Comparison of ENCODE assay signal across 11 cellular contexts in genomic region chr22:24474221-24474620, GRCh38. TPM values are rescaled to one million over a fixed set of nuclear protein-coding genes. Genes with fewer than 3 reads are reported as not detected.
DNase-seq lines count a peak whose midpoint lies in the region; ATAC-seq and TF ChIP-seq lines count a peak whose summit lies in the region.
"Had no signal": no experiment of that assay in that cellular context is flagged by ENCODE, and none has a peak within 500 bp of the region (broad histone marks: within the 10 kb centered on the region; RNA-seq: fewer than 3 reads in every experiment).

No MANE protein-coding gene starts in this region.

- TF ChIP-seq POLR2A in lower leg skin (IDR thresholded peaks at IDR 0.05): no peak

- H3K4me3 ChIP-seq in liver (ENCODE audit: low read depth in 1 of 3, low read length in 3 of 3): no peak overlapping the region
- H3K4me3 ChIP-seq in lower leg skin (ENCODE audit: low read depth, poor library complexity, severe bottlenecking): no peak overlapping the region
- H3K4me3 ChIP-seq: neural progenitor cell had no signal

- intact Hi-C loops in lower leg skin (cut with DNase I; ENCODE audit: low total_unique reads): no loop called here

- TF ChIP-seq CTCF in liver (IDR thresholded peaks at IDR 0.05; ENCODE audit: low read depth, low read length, missing input control) (no peak), lower leg skin (IDR thresholded peaks at IDR 0.05) (no peak)

- DNase-seq in AG08395 (ENCODE audit: low spot score) (peak; percentile 92), HT1080 (ENCODE audit: low read depth) (peak; percentile 93), cerebellar cortex (ENCODE audit: low spot score) (peak; percentile 28), DMS79 treated with DMSO at 0.1 percent for 48 hours (lab: John Stamatoyannopoulos, UW) (no peak), lower leg skin (ENCODE audit: low spot score in 2 of 2) (no peak)
- no peak for DNase-seq in stimulated activated naive CD4-positive, alpha-beta T cell (lab: John Stamatoyannopoulos, UW)
- DNase-seq: OCI-M1 had no signal

- no peak overlapping the region for H3K27ac ChIP-seq in liver (ENCODE audit: low read depth in 1 of 2, low read length in 2 of 2)
- H3K27ac ChIP-seq: KMS-11, neural progenitor cell had no signal

- peaks cover 0 to 3% (median 0%) of the 10 kb centered on the region in 4 donors for H3K36me3 ChIP-seq in liver (ENCODE audit: control insufficient read depth in 4 of 4, insufficient read depth in 3 of 4, low read depth in 1 of 4, low read length in 3 of 4)
- H3K36me3 ChIP-seq: neural progenitor cell had no signal

- no peak overlapping the region for H3K9ac ChIP-seq in liver (ENCODE audit: low read depth in 1 of 2, low read length in 2 of 2)
- H3K9ac ChIP-seq: KMS-11, neural progenitor cell had no signal

- TF ChIP-seq RAD21 in liver (IDR thresholded peaks at IDR 0.05): no peak

- H3K9me3 ChIP-seq in liver (ENCODE audit: control insufficient read depth in 4 of 4, low read length in 3 of 4): no peaks in the 10 kb centered on the region

- ATAC-seq in GM19351 (IDR thresholded peaks at IDR 0.05; ENCODE audit: unreplicated experiment): no peak

- peaks cover 0 to 10% (median 3%) of the 10 kb centered on the region in 4 donors for H3K4me1 ChIP-seq in liver (ENCODE audit: control insufficient read depth in 4 of 4, insufficient read depth in 4 of 4, low read length in 3 of 4)
- H3K4me1 ChIP-seq: neural progenitor cell had no signal

- H3K27me3 ChIP-seq in liver (ENCODE audit: control insufficient read depth in 4 of 4, insufficient read depth in 4 of 4, low read length in 3 of 4): no peaks in the 10 kb centered on the region
- H3K27me3 ChIP-seq: neural progenitor cell had no signal

- 63% methylated on average over 3 of the region's 3 CpGs for WGBS in liver
- 41 to 54% methylated on average over 3 of the region's 3 CpGs for WGBS in lower leg skin, 2 donors

TF ChIP-seq in liver, 16 proteins besides CTCF, POLR2A, EP300 and RAD21:
- TF ChIP-seq GABPA (IDR thresholded peaks at IDR 0.05 in 1 of 2, conservative IDR thresholded peaks at IDR 0.05 in 1 of 2) (no peak), EGR1 (IDR thresholded peaks at IDR 0.05; ENCODE audit: low read depth in 2 of 2) (no peak), RXRA (IDR thresholded peaks at IDR 0.05) (peak in 1 of 2 donors; percentile 13), SP1 (IDR thresholded peaks at IDR 0.05) (no peak), NR2F2 (IDR thresholded peaks at IDR 0.05) (peak; percentile 26), YY1 (IDR thresholded peaks at IDR 0.05) (no peak), ZBTB33 (IDR thresholded peaks at IDR 0.05) (no peak), JUND (IDR thresholded peaks at IDR 0.05) (peak in 1 of 2 donors; percentile 64), MAX (IDR thresholded peaks at IDR 0.05) (no peak), FOXA2 (IDR thresholded peaks at IDR 0.05) (no peak), HNF4G (IDR thresholded peaks at IDR 0.05) (no peak), TAF1 (conservative IDR thresholded peaks at IDR 0.05) (no peak), FOXA1 (IDR thresholded peaks at IDR 0.05) (no peak), HNF4A (conservative IDR thresholded peaks at IDR 0.05) (no peak), ATF3 (IDR thresholded peaks at IDR 0.05) (no peak)
- TF ChIP-seq, protein P1, sequence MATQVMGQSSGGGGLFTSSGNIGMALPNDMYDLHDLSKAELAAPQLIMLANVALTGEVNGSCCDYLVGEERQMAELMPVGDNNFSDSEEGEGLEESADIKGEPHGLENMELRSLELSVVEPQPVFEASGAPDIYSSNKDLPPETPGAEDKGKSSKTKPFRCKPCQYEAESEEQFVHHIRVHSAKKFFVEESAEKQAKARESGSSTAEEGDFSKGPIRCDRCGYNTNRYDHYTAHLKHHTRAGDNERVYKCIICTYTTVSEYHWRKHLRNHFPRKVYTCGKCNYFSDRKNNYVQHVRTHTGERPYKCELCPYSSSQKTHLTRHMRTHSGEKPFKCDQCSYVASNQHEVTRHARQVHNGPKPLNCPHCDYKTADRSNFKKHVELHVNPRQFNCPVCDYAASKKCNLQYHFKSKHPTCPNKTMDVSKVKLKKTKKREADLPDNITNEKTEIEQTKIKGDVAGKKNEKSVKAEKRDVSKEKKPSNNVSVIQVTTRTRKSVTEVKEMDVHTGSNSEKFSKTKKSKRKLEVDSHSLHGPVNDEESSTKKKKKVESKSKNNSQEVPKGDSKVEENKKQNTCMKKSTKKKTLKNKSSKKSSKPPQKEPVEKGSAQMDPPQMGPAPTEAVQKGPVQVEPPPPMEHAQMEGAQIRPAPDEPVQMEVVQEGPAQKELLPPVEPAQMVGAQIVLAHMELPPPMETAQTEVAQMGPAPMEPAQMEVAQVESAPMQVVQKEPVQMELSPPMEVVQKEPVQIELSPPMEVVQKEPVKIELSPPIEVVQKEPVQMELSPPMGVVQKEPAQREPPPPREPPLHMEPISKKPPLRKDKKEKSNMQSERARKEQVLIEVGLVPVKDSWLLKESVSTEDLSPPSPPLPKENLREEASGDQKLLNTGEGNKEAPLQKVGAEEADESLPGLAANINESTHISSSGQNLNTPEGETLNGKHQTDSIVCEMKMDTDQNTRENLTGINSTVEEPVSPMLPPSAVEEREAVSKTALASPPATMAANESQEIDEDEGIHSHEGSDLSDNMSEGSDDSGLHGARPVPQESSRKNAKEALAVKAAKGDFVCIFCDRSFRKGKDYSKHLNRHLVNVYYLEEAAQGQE (IDR thresholded peaks at IDR 0.05): no peak

RNA-seq across cellular contexts. Expression of gene UPB1, which starts 20.9 kb away (rescaled TPM):
- total RNA-seq in HT1080 (2014; rRNA removed; shearing (Covaris generic)): not detected in 2 replicates
- polyA plus RNA-seq in HT1080 (2015; cell fraction: cytosol; rRNA removed): 0.05 and 0.15 TPM in 2 replicates
- polyA plus RNA-seq in HT1080 (2015; cell fraction: nucleus; rRNA removed): 0.14 and 0.45 TPM in 2 replicates
- 10 to 100 TPM in 1 of 2 donors, 1 to 10 TPM in 1; 7.1 to 67.6 TPM for total RNA-seq in liver
- 100 to 1,000 TPM in 1 of 2 donors, 10 to 100 TPM in 1; 50.0 to 115 TPM for polyA plus RNA-seq in liver
- total RNA-seq in lower leg skin: 1 to 10 TPM in 3 of 4 donors, under 1 TPM in 1; 0.99 to 2.1 (median 1.9) TPM

RNA-seq across cellular contexts. Expression of gene ADORA2A, which starts 46.8 kb away (rescaled TPM):
- 1.5 and 2.3 TPM in 2 replicates for total RNA-seq in HT1080 (2014; rRNA removed; shearing (Covaris generic))
- polyA plus RNA-seq in HT1080 (2015; cell fraction: cytosol; rRNA removed): 2.3 and 3.3 TPM in 2 replicates
- 2.8 and 7.0 TPM in 2 replicates for polyA plus RNA-seq in HT1080 (2015; cell fraction: nucleus; rRNA removed)
- total RNA-seq in liver: 1 to 10 TPM; 4.4 to 5.4 TPM
- polyA plus RNA-seq in liver: 1 to 10 TPM; 3.4 to 3.5 TPM
- total RNA-seq in lower leg skin: 1 to 10 TPM in 2 of 4 donors, under 1 TPM in 2; 0.39 to 8.4 (median 1.3) TPM

Comparison
In these comparisons a context has a peak if more than half of its experiments do, and no peak if none do; other contexts are left out.
1. DNase-seq: peak in AG08395 (single experiment), HT1080 (single experiment) and cerebellar cortex (single experiment); none in stimulated activated naive CD4-positive, alpha-beta T cell (0 of 6), DMS79 treated with DMSO at 0.1 percent for 48 hours (single experiment) and lower leg skin (0 of 2).